In genomic region chr9:70563437-70564204, GRCh38 we compare ENCODE assay signal across 8 cellular contexts.
A peak's percentile ranks its signal among the peaks of the same experiment; 100 is the strongest.
DNase-seq lines count a peak whose midpoint lies in the region; ATAC-seq and TF ChIP-seq lines count a peak whose summit lies in the region.

No MANE protein-coding gene starts in this region.

- H3K4me1 ChIP-seq in stomach = peaks cover 0 to 18% (median 0%) of the 10 kb centered on the region in 4 donors

- 56 to 65% (median 59%) methylated on average over 5 of the region's 5 CpGs for WGBS in stomach, 5 donors

- no peaks in the 10 kb centered on the region for H3K27me3 Mint-ChIP-seq in activated naive CD8-positive, alpha-beta T cell treated with anti-CD3 and anti-CD28 coated beads, Interleukin-2, amount 10 ng/mL, durations not matched to agents 7 days and 5 days

- H3K27ac Mint-ChIP-seq in activated naive CD8-positive, alpha-beta T cell treated with anti-CD3 and anti-CD28 coated beads, Interleukin-2, amount 10 ng/mL, durations not matched to agents 7 days and 5 days = peak overlapping the region; percentile 98

- TF ChIP-seq POLR2A in stomach (IDR thresholded peaks at IDR 0.05) = no peak

- no peak overlapping the region for H3K4me3 ChIP-seq in stomach

- TF ChIP-seq CTCF in GM10266 (IDR thresholded peaks at IDR 0.05; ENCODE audit: control insufficient read depth, insufficient read depth, low read depth, missing control alignments) (no peak), stomach (IDR thresholded peaks at IDR 0.05) (no peak)

- no peaks in the 10 kb centered on the region for H3K9me3 ChIP-seq in stomach

- peak overlapping the region in 4 of 5 donors; percentile 60 to 72 (median 66) for H3K27ac ChIP-seq in stomach

- peaks cover 5% of the 10 kb centered on the region for H3K9me3 Mint-ChIP-seq in activated naive CD8-positive, alpha-beta T cell treated with anti-CD3 and anti-CD28 coated beads, Interleukin-2, amount 10 ng/mL, durations not matched to agents 7 days and 5 days

- POLR2A ChIA-PET in activated naive CD8-positive, alpha-beta T cell treated with anti-CD3 and anti-CD28 coated beads, Interleukin-2, amount 10 ng/mL, durations not matched to agents 7 days and 5 days (lab: Charles Lee) = interaction anchor here (1.1 to 5.5 kb wide), 6 partner anchors 8 to 153 kb away, joined by 3 to 79 read pairs (median 5); partner anchors contain the start of gene KLF9

- H3K27me3 ChIP-seq in stomach = no peaks in the 10 kb centered on the region

- peaks cover 48% of the 10 kb centered on the region for H3K4me1 Mint-ChIP-seq in activated naive CD8-positive, alpha-beta T cell treated with anti-CD3 and anti-CD28 coated beads, Interleukin-2, amount 10 ng/mL, durations not matched to agents 7 days and 5 days

- H3K36me3 Mint-ChIP-seq in activated naive CD8-positive, alpha-beta T cell treated with anti-CD3 and anti-CD28 coated beads, Interleukin-2, amount 10 ng/mL, durations not matched to agents 7 days and 5 days = peaks cover 1% of the 10 kb centered on the region

- intact Hi-C loops in stomach (cut with DNase I; ENCODE audit: low total_unique reads) = no loop called here

- H3K4me3 Mint-ChIP-seq in activated naive CD8-positive, alpha-beta T cell treated with anti-CD3 and anti-CD28 coated beads, Interleukin-2, amount 10 ng/mL, durations not matched to agents 7 days and 5 days = peak overlapping the region; percentile 63

- peak; percentile 89 for ATAC-seq in activated naive CD8-positive, alpha-beta T cell treated with anti-CD3 and anti-CD28 coated beads, Interleukin-2, amount 10 ng/mL, durations not matched to agents 7 days and 5 days (ENCODE audit: low read depth)

- no peaks in the 10 kb centered on the region for H3K36me3 ChIP-seq in stomach

- TF ChIP-seq EP300 in stomach (IDR thresholded peaks at IDR 0.05) = no peak

- DNase-seq in GM10266 (ENCODE audit: extremely low spot score) (peak; percentile 62), HCEC 1CT (peak; percentile 60), NOMO-1 treated with DMSO at 0.1 percent for 48 hours (lab: John Stamatoyannopoulos, UW; ENCODE audit: unreplicated experiment) (peak; percentile 84), kidney tubule cell (ENCODE audit: low spot score) (peak; percentile 40), stomach (no peak), NCI-H1417 treated with DMSO at 0.1 percent for 48 hours (lab: John Stamatoyannopoulos, UW) (no peak), retina (no peak)
- DNase-seq in activated naive CD8-positive, alpha-beta T cell treated with anti-CD3 and anti-CD28 coated beads, Interleukin-2, amount 10 ng/mL, durations not matched to agents 7 days and 5 days = peak; percentile 39

Comparison
In these comparisons a context has a peak if more than half of its experiments do, and no peak if none do; other contexts are left out.
1. DNase-seq: peak in GM10266 (single experiment), HCEC 1CT (single experiment), NOMO-1 treated with DMSO at 0.1 percent for 48 hours (single experiment), activated naive CD8-positive, alpha-beta T cell treated with anti-CD3 and anti-CD28 coated beads, Interleukin-2, amount 10 ng/mL, durations not matched to agents 7 days and 5 days (single experiment) and kidney tubule cell (single experiment); none in stomach (single experiment), NCI-H1417 treated with DMSO at 0.1 percent for 48 hours (single experiment) and retina (single experiment).